Comparison of ENCODE assay signal across 1 cellular context in the genomic region with DNA sequence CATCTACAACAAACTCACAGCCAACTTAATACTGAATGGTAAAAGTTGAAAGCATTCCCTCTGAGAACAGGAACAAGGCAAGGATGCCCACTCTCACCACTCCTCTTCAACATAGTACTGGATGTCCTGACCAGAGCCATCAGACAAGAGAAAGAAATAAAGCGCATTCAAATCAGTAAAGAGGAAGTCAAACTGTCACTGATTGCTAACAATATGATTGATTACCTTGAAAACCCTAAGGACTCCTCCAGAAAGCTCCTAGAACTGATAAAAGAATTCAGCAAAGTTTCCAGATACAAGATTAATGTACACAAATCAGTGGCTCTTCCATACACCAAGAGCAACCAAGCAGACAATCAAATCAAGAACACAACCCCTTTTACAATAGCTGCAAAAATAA.
TF ChIP-seq lines count a peak whose summit lies in the region.

No MANE protein-coding gene starts in this region.

TF ChIP-seq in K562, 482 proteins besides CTCF, POLR2A, EP300 and RAD21 (continued from another document):
- TF ChIP-seq PKNOX1 (IDR thresholded peaks at IDR 0.05), result peak; percentile 60
